8 cellular contexts compared by ENCODE assay signal in the genomic region with DNA sequence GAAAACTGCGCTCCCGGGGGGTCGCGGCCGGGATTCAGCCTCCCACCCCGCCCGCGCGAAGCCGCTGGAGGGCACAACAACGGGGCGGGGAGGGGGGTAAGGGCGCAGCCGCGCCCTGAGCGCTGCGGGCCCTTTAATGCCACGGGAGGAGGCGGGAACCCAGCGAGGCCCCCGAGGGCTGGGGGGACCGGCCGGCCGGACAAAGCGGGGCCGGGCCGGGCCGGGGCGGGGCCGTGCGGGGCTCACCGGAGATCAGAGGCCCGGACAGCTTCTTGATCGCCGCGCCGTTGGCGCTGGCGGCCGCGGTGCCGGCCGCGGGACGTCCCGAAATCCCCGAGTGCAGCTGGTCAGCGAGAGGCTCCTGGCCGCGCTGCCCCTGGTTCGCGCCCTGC. TPM values are rescaled to one million over a fixed set of nuclear protein-coding genes. Genes with fewer than 3 reads are reported as not detected.
A peak's percentile ranks its signal among the peaks of the same experiment; 100 is the strongest.
DNase-seq lines count a peak whose midpoint lies in the region; ATAC-seq and TF ChIP-seq lines count a peak whose summit lies in the region.

No MANE protein-coding gene starts in this region.

- DNase-seq in GM23248: peak; percentile 30
- DNase-seq in amniotic epithelial cell (ENCODE audit: low read depth): peak; percentile 22
- DNase-seq in right atrium auricular region (ENCODE audit: low spot score): no peak
- peak; percentile 42 to 54 for DNase-seq in gastrocnemius medialis
- DNase-seq in effector memory CD8-positive, alpha-beta T cell: no peak
- no peak for DNase-seq in effector CD8-positive, alpha-beta T cell (lab: John Stamatoyannopoulos, UW)
- no peak for DNase-seq in RKO (ENCODE audit: low spot score)

- H3K27me3 ChIP-seq in GM23248 (replicated peaks; ENCODE audit: insufficient read depth) (peaks cover 20% of the 10 kb centered on the region), right atrium auricular region (no peaks in the 10 kb centered on the region), gastrocnemius medialis (no peaks in the 10 kb centered on the region)

- H3K4me1 ChIP-seq in GM23248 (ENCODE audit: insufficient read depth) (no peaks in the 10 kb centered on the region), right atrium auricular region (peaks cover 0 to 34% of the 10 kb centered on the region in 2 donors), gastrocnemius medialis (peaks cover 14 to 26% of the 10 kb centered on the region in 2 donors)

- no peaks in the 10 kb centered on the region for H3K79me2 ChIP-seq in GM23248 (ENCODE audit: insufficient read depth)

- H3K9me2 ChIP-seq in GM23248 (ENCODE audit: insufficient read depth): no peaks in the 10 kb centered on the region

- H3K9me3 Mint-ChIP-seq in effector memory CD8-positive, alpha-beta T cell: no peaks in the 10 kb centered on the region

- H3K4me1 Mint-ChIP-seq in effector memory CD8-positive, alpha-beta T cell (ENCODE audit: low read depth in 2 of 2): peaks cover 10 to 17% of the 10 kb centered on the region in 2 donors

- H4K20me1 ChIP-seq in GM23248 (ENCODE audit: insufficient read depth): no peaks in the 10 kb centered on the region

- peaks cover 6 to 9% of the 10 kb centered on the region in 2 donors for H3K27me3 Mint-ChIP-seq in effector memory CD8-positive, alpha-beta T cell

- TF ChIP-seq POLR2A in gastrocnemius medialis (IDR thresholded peaks at IDR 0.05): peak; percentile 67 to 82

- H3K36me3 Mint-ChIP-seq in effector memory CD8-positive, alpha-beta T cell (ENCODE audit: insufficient read depth): peaks cover 13% of the 10 kb centered on the region

- in situ Hi-C loops in GM23248 (cut with MboI) (loop anchor here (25.0 kb wide), 2 partner anchors 572 to 697 kb away; partner anchors contain the start of genes C11orf21 and TSPAN32), gastrocnemius medialis (cut with MboI; ENCODE audit: low sequenced_read_pairs in 4 of 4) (loop anchor here in 3 of 4 donors (25.0 kb wide), 2 partner anchors 197 to 447 kb away; partner anchors contain the start of genes KCNQ1OT1 (in 3 of the 3), KCNQ1 (in 1 of the 3) and TRPM5 (in 1 of the 3))

- peak overlapping the region; percentile 47 for H3K9ac ChIP-seq in GM23248

- H3K4me2 ChIP-seq in GM23248 (ENCODE audit: unreplicated experiment): peak overlapping the region; percentile 48

- no peak overlapping the region for H3K27ac ChIP-seq in GM23248
- H3K27ac ChIP-seq in right atrium auricular region: peak overlapping the region; percentile 85 to 87
- H3K27ac ChIP-seq in gastrocnemius medialis: peak overlapping the region; percentile 75 to 87 (median 87)

- H3K9me3 ChIP-seq in GM23248 (ENCODE audit: low read depth): no peaks in the 10 kb centered on the region
- no peaks in the 10 kb centered on the region for H3K9me3 ChIP-seq in right atrium auricular region
- H3K9me3 ChIP-seq in gastrocnemius medialis: no peaks in the 10 kb centered on the region

- H3K27ac Mint-ChIP-seq in effector memory CD8-positive, alpha-beta T cell: no peak overlapping the region

- peak overlapping the region; percentile 74 for H2AFZ ChIP-seq in GM23248

- 1 to 2% methylated on average over 31 to 51 of the region's 52 CpGs for whole genome bisulfite sequencing in GM23248 (ENCODE audit: low coverage in 1 of 2, low lambda C conversion rate in 2 of 2, missing lambda C conversion rate in 2 of 2), 2 experiments

- TF ChIP-seq CTCF in right atrium auricular region (IDR thresholded peaks at IDR 0.05): no peak
- no peak for TF ChIP-seq CTCF in gastrocnemius medialis (IDR thresholded peaks at IDR 0.05 in 4 of 5, conservative IDR thresholded peaks at IDR 0.05 in 1 of 5)

- H3K4me3 ChIP-seq in GM23248 (peak overlapping the region; percentile 55), right atrium auricular region (peak overlapping the region; percentile 84 to 86), gastrocnemius medialis (peak overlapping the region; percentile 67 to 95 (median 82))

- H3K4me3 Mint-ChIP-seq in effector memory CD8-positive, alpha-beta T cell: no peak overlapping the region

- no peaks in the 10 kb centered on the region for H3K36me3 ChIP-seq in GM23248 (ENCODE audit: low read depth)
- peaks cover 2% of the 10 kb centered on the region for H3K36me3 ChIP-seq in right atrium auricular region
- no peaks in the 10 kb centered on the region for H3K36me3 ChIP-seq in gastrocnemius medialis

- H3F3A ChIP-seq in GM23248 (ENCODE audit: insufficient read depth): no peaks in the 10 kb centered on the region

- intact Hi-C loops in gastrocnemius medialis (cut with DNase I; ENCODE audit: low total_unique reads): loop anchor here (1.0 to 2.0 kb wide), 2 partner anchors 58 to 184 kb away; no protein-coding TSS in a partner anchor

- ATAC-seq in gastrocnemius medialis (peak; percentile 40 to 45), GM18861 (IDR thresholded peaks at IDR 0.05; ENCODE audit: unreplicated experiment) (no peak)
- no peak for ATAC-seq in effector memory CD8-positive, alpha-beta T cell (replicated peaks)

RNA-seq across cellular contexts. Expression of gene CDKN1C, which starts 1.2 kb away (rescaled TPM):
- 0.43 TPM in 1 of 2 replicates, not detected in the other for total RNA-seq in GM23248 (2014; rRNA removed; shearing (Covaris generic))
- 0.38 and 1.2 TPM in 2 replicates for polyA plus RNA-seq in GM23248 (2016; fragmentation: Nextera tagmentation; extraction: Ambion mirVana)
- total RNA-seq in right atrium auricular region (10 to 100 TPM; 17.2 to 28.7 TPM), gastrocnemius medialis (10 to 100 TPM; 22.0 to 56.9 (median 38.5) TPM)

RNA-seq across cellular contexts. Expression of gene PHLDA2, which starts 44.8 kb away (rescaled TPM):
- total RNA-seq in GM23248 (2014; rRNA removed; shearing (Covaris generic)): 11.7 and 16.8 TPM in 2 replicates
- polyA plus RNA-seq in GM23248 (2016; fragmentation: Nextera tagmentation; extraction: Ambion mirVana): 64.4 and 66.0 TPM in 2 replicates
- total RNA-seq in right atrium auricular region (1 to 10 TPM; 1.8 to 2.6 TPM), gastrocnemius medialis (1 to 10 TPM in 1 of 4 donors, not detected in 3; 1.4 TPM)

Comparison
In these comparisons a context has a peak if more than half of its experiments do, and no peak if none do; other contexts are left out.
1. DNase-seq: peak in GM23248 (single experiment), amniotic epithelial cell (single experiment) and gastrocnemius medialis (2 of 2); none in right atrium auricular region (single experiment), effector memory CD8-positive, alpha-beta T cell (0 of 3), effector CD8-positive, alpha-beta T cell (single experiment) and RKO (single experiment).
2. ATAC-seq: peak in gastrocnemius medialis (2 of 2); none in effector memory CD8-positive, alpha-beta T cell (single experiment) and GM18861 (single experiment).
3. RNA of gene CDKN1C, which starts 1.2 kb away (total RNA-seq): 22.0 to 56.9 TPM in gastrocnemius medialis and 17.2 to 28.7 TPM in right atrium auricular region; 0.43 TPM in GM23248; every median in the first group is over 10 times any median in the second.
4. Peak in every context shown above with its lines, with median percentiles within 50 percentile points of each other: H3K4me3 ChIP-seq.